Comparison of ENCODE assay signal across 8 cellular contexts in the genomic region with DNA sequence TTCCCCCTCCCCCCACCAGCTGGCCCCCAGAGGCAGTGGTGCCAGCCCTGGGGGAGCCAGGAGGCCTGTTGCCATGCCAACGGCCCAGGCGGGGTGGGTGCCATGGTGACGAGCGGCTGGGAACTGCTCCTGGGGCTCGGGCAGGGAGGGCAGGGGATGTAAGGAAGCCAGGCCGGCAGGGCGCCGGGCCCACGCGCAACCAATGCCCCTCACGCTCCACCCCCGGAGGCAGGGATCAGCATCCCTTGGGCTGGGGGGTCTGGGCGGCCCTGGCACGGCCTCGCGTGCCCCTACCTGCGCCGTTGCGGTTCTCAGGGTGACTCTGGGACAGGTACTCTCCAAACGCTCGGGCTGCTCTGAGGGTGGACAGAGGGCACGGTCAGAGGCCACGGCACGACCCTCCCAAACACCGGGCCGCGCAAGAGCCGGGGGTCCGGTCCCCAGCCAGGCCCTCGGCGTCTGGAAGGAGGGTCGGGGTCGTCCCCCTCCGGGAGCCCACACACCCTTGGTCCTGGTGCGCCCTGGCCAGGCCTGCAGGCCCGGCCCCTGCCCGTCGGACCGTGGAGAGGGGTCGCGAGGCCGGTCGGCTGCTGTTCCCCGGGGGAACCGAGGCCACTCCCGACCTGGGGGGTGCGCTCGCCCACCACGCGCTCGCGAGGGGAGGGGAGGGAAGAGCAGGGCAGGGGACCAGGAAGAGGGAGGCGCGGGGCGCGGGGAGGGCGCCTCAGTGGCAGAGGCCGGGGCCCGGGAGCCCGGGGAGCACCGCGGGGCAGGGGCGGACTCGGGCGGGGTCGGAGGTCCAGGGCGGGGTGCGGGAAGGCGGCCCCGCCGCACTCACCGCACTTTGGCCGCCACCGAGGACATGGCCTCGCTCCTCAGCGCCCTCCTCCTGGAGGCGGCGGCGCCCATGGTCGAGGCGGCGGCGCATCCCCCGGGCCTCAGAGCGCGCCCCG. TPM values are rescaled to one million over a fixed set of nuclear protein-coding genes. Genes with fewer than 3 reads are reported as not detected.
DNase-seq lines count a peak whose midpoint lies in the region; ATAC-seq, FAIRE-seq and TF ChIP-seq lines count a peak whose summit lies in the region.

No MANE protein-coding gene starts in this region.

- H3K27me3 Mint-ChIP-seq in activated CD8-positive, alpha-beta memory T cell treated with anti-CD3 and anti-CD28 coated beads, Interleukin-2, amount 10 ng/mL, durations not matched to agents 7 days and 5 days = no peaks in the 10 kb centered on the region
- no peaks in the 10 kb centered on the region for H3K27me3 Mint-ChIP-seq in activated CD4-positive, alpha-beta memory T cell treated with anti-CD3 and anti-CD28 coated beads for 36 hours
- peaks cover 3% of the 10 kb centered on the region; the same call in 1 of the 2 replicates for H3K27me3 Mint-ChIP-seq in HFFc6 (ENCODE audit: insufficient read depth)

- no peak for TF ChIP-seq CTCF in omental fat pad (IDR thresholded peaks at IDR 0.05)
- no peak for TF ChIP-seq CTCF in HFFc6 (IDR thresholded peaks at IDR 0.05)

- CTCF ChIA-PET in activated CD8-positive, alpha-beta memory T cell treated with anti-CD3 and anti-CD28 coated beads, Interleukin-2, amount 10 ng/mL, durations not matched to agents 7 days and 5 days (lab: Charles Lee) = interaction anchor here (0.9 to 1.7 kb wide), 7 partner anchors 12 to 231 kb away, joined by 3 to 7 read pairs (median 4); a partner anchor contains a TSS
- CTCF ChIA-PET in activated CD4-positive, alpha-beta memory T cell treated with anti-CD3 and anti-CD28 coated beads for 36 hours (lab: Charles Lee) = interaction anchor here (1.0 kb wide), 3 partner anchors 13 to 156 kb away, joined by 3 to 4 read pairs (median 3); a partner anchor contains a TSS

- peak; percentile 13 for ATAC-seq in activated CD8-positive, alpha-beta memory T cell treated with anti-CD3 and anti-CD28 coated beads, Interleukin-2, amount 10 ng/mL, durations not matched to agents 7 days and 5 days
- ATAC-seq in HG03135 (IDR thresholded peaks at IDR 0.05; ENCODE audit: unreplicated experiment) (peak; percentile 7), omental fat pad (ENCODE audit: low FRiP score) (peak; percentile 12)

- no peak for FAIRE-seq in frontal cortex (lab: Jason Lieb, UNC)

- H3K4me1 Mint-ChIP-seq in activated CD8-positive, alpha-beta memory T cell treated with anti-CD3 and anti-CD28 coated beads, Interleukin-2, amount 10 ng/mL, durations not matched to agents 7 days and 5 days = peaks cover 34% of the 10 kb centered on the region
- peaks cover 27% of the 10 kb centered on the region for H3K4me1 Mint-ChIP-seq in activated CD4-positive, alpha-beta memory T cell treated with anti-CD3 and anti-CD28 coated beads for 36 hours (ENCODE audit: low read depth)
- H3K4me1 Mint-ChIP-seq in HFFc6 (ENCODE audit: low read depth) = no peaks in the 10 kb centered on the region

- H3K36me3 Mint-ChIP-seq in activated CD8-positive, alpha-beta memory T cell treated with anti-CD3 and anti-CD28 coated beads, Interleukin-2, amount 10 ng/mL, durations not matched to agents 7 days and 5 days = peaks cover 10% of the 10 kb centered on the region
- H3K36me3 Mint-ChIP-seq in activated CD4-positive, alpha-beta memory T cell treated with anti-CD3 and anti-CD28 coated beads for 36 hours = peaks cover 3% of the 10 kb centered on the region
- H3K36me3 Mint-ChIP-seq in HFFc6 (ENCODE audit: low read depth) = no peaks in the 10 kb centered on the region

- DNase-seq in activated CD8-positive, alpha-beta memory T cell treated with anti-CD3 and anti-CD28 coated beads, Interleukin-2, amount 10 ng/mL, durations not matched to agents 7 days and 5 days = no peak
- DNase-seq in activated CD8-positive, alpha-beta memory T cell treated with anti-CD3 and anti-CD28 coated beads for 24 hours = no peak
- DNase-seq in activated CD4-positive, alpha-beta memory T cell treated with anti-CD3 and anti-CD28 coated beads for 36 hours = no peak
- peak; percentile 79 to 86 for DNase-seq in frontal cortex (ENCODE audit: low spot score in 2 of 2)
- DNase-seq in omental fat pad (ENCODE audit: low spot score) = no peak
- no peak for DNase-seq in iPS-NIHi11 (ENCODE audit: low spot score)
- DNase-seq in HFFc6 = no peak

- intact Hi-C loops in activated CD4-positive, alpha-beta memory T cell treated with anti-CD3 and anti-CD28 coated beads for 36 hours (cut with micrococcal nuclease) = loop anchor here (2.0 kb wide), 1 partner anchor 36 kb away; a partner anchor contains a TSS

- no peaks in the 10 kb centered on the region for H3K9me3 Mint-ChIP-seq in activated CD8-positive, alpha-beta memory T cell treated with anti-CD3 and anti-CD28 coated beads, Interleukin-2, amount 10 ng/mL, durations not matched to agents 7 days and 5 days (ENCODE audit: low read depth)
- H3K9me3 Mint-ChIP-seq in activated CD4-positive, alpha-beta memory T cell treated with anti-CD3 and anti-CD28 coated beads for 36 hours = no peaks in the 10 kb centered on the region
- H3K9me3 Mint-ChIP-seq in HFFc6 = no peaks in the 10 kb centered on the region

- POLR2A ChIA-PET in activated CD4-positive, alpha-beta memory T cell treated with anti-CD3 and anti-CD28 coated beads for 36 hours (lab: Charles Lee) = no interaction called here

- H3K4me3 Mint-ChIP-seq in activated CD8-positive, alpha-beta memory T cell treated with anti-CD3 and anti-CD28 coated beads, Interleukin-2, amount 10 ng/mL, durations not matched to agents 7 days and 5 days = peak overlapping the region; percentile 48
- H3K4me3 Mint-ChIP-seq in activated CD4-positive, alpha-beta memory T cell treated with anti-CD3 and anti-CD28 coated beads for 36 hours = peak overlapping the region; percentile 20
- H3K4me3 Mint-ChIP-seq in HFFc6 = no peak overlapping the region; the same call in 1 of the 2 replicates

- H3K27ac Mint-ChIP-seq in activated CD8-positive, alpha-beta memory T cell treated with anti-CD3 and anti-CD28 coated beads, Interleukin-2, amount 10 ng/mL, durations not matched to agents 7 days and 5 days = no peak overlapping the region
- H3K27ac Mint-ChIP-seq in activated CD4-positive, alpha-beta memory T cell treated with anti-CD3 and anti-CD28 coated beads for 36 hours = no peak overlapping the region
- H3K27ac Mint-ChIP-seq in HFFc6 = no peak overlapping the region

RNA-seq across cellular contexts. Expression of a gene that starts 0.7 kb away (rescaled TPM):
- 10 to 100 TPM; 35.8 to 42.1 TPM for total RNA-seq in activated CD8-positive, alpha-beta memory T cell treated with anti-CD3 and anti-CD28 coated beads, Interleukin-2, amount 10 ng/mL, durations not matched to agents 7 days and 5 days
- total RNA-seq in activated CD4-positive, alpha-beta memory T cell treated with anti-CD3 and anti-CD28 coated beads for 36 hours = 10 to 100 TPM; 29.9 to 31.6 TPM
- total RNA-seq in frontal cortex = 33.0 TPM
- 10 to 100 TPM; 29.6 to 59.9 (median 31.5) TPM for total RNA-seq in omental fat pad
- 10 to 100 TPM; 24.3 to 29.9 (median 26.4) TPM for total RNA-seq in HFFc6 (2021; fragmentation: NEBNext Ultra II Directional; extraction: Animal tissue kit (Norgen Biotek cat#: 25700))

RNA-seq across cellular contexts. Expression of a gene that starts 17.3 kb away (rescaled TPM):
- not detected for total RNA-seq in activated CD8-positive, alpha-beta memory T cell treated with anti-CD3 and anti-CD28 coated beads, Interleukin-2, amount 10 ng/mL, durations not matched to agents 7 days and 5 days
- total RNA-seq in activated CD4-positive, alpha-beta memory T cell treated with anti-CD3 and anti-CD28 coated beads for 36 hours = not detected
- total RNA-seq in frontal cortex (not detected), omental fat pad (not detected)
- total RNA-seq in HFFc6 (2021; fragmentation: NEBNext Ultra II Directional; extraction: Animal tissue kit (Norgen Biotek cat#: 25700)) = not detected

RNA-seq across cellular contexts. Expression of a gene that starts 35.3 kb away (rescaled TPM):
- under 1 TPM; 0.30 to 0.53 TPM for total RNA-seq in activated CD8-positive, alpha-beta memory T cell treated with anti-CD3 and anti-CD28 coated beads, Interleukin-2, amount 10 ng/mL, durations not matched to agents 7 days and 5 days
- 1 to 10 TPM; 1.1 TPM for total RNA-seq in activated CD4-positive, alpha-beta memory T cell treated with anti-CD3 and anti-CD28 coated beads for 36 hours
- total RNA-seq in frontal cortex = 1.2 TPM
- total RNA-seq in omental fat pad = 1 to 10 TPM in 3 of 4 donors, under 1 TPM in 1; 0.84 to 3.8 (median 2.1) TPM
- under 1 TPM in 5 of 6 experiments, not detected in 1; 0.09 to 0.36 (median 0.20) TPM for total RNA-seq in HFFc6 (2021; fragmentation: NEBNext Ultra II Directional; extraction: Animal tissue kit (Norgen Biotek cat#: 25700))

RNA-seq across cellular contexts. Expression of a gene that starts 35.5 kb away (rescaled TPM):
- total RNA-seq in activated CD8-positive, alpha-beta memory T cell treated with anti-CD3 and anti-CD28 coated beads, Interleukin-2, amount 10 ng/mL, durations not matched to agents 7 days and 5 days = 10 to 100 TPM in 1 of 2 experiments, 1 to 10 TPM in 1; 9.2 to 19.8 TPM
- total RNA-seq in activated CD4-positive, alpha-beta memory T cell treated with anti-CD3 and anti-CD28 coated beads for 36 hours = 10 to 100 TPM; 13.5 to 13.6 TPM
- total RNA-seq in frontal cortex (12.6 TPM), omental fat pad (10 to 100 TPM in 3 of 4 donors, 1 to 10 TPM in 1; 8.3 to 18.3 (median 10.5) TPM)
- total RNA-seq in HFFc6 (2021; fragmentation: NEBNext Ultra II Directional; extraction: Animal tissue kit (Norgen Biotek cat#: 25700)) = 10 to 100 TPM in 1 of 6 experiments, 1 to 10 TPM in 5; 6.4 to 10.6 (median 8.7) TPM

Comparison
In these comparisons a context has a peak if more than half of its experiments do, and no peak if none do; other contexts are left out.
1. DNase-seq: peak in frontal cortex (2 of 2); none in activated CD8-positive, alpha-beta memory T cell treated with anti-CD3 and anti-CD28 coated beads, Interleukin-2, amount 10 ng/mL, durations not matched to agents 7 days and 5 days (single experiment), activated CD8-positive, alpha-beta memory T cell treated with anti-CD3 and anti-CD28 coated beads for 24 hours (single experiment), activated CD4-positive, alpha-beta memory T cell treated with anti-CD3 and anti-CD28 coated beads for 36 hours (single experiment), omental fat pad (single experiment), iPS-NIHi11 (single experiment) and HFFc6 (single experiment).
2. Peak in every context shown above with its lines, with median percentiles within 50 percentile points of each other: ATAC-seq.